Comparison of ENCODE assay signal across 1 cellular context in genomic region chr1:208201241-208201640, GRCh38.
TF ChIP-seq lines count a peak whose summit lies in the region.

No MANE protein-coding gene starts in this region.

TF ChIP-seq in A549, 52 proteins besides CTCF, POLR2A, EP300 and RAD21 (continued from another document):
- 0 out of 3 replicates have a peak, but pooled peaks have one; percentile 38 for TF ChIP-seq BCL3 (IDR thresholded peaks at IDR 0.05)
- TF ChIP-seq EHF (CRISPR knock-in tag; IDR thresholded peaks at IDR 0.05) = no peak
- no peak for TF ChIP-seq SREBF2 (IDR thresholded peaks at IDR 0.05)
- peak; percentile 81 for TF ChIP-seq GATA3 (IDR thresholded peaks at IDR 0.05; ENCODE audit: borderline replicate concordance)
- no peak for TF ChIP-seq HEYL (CRISPR knock-in tag; IDR thresholded peaks at IDR 0.05)
- TF ChIP-seq JUN (IDR thresholded peaks at IDR 0.05) = peak; percentile 50 to 56; a peak in 1 of 5 replicates
- no peak for TF ChIP-seq EHMT2 (IDR thresholded peaks at IDR 0.05; ENCODE audit: low read depth)
- TF ChIP-seq HDAC2 (IDR thresholded peaks at IDR 0.05) = no peak
- TF ChIP-seq MAFK (IDR thresholded peaks at IDR 0.05; ENCODE audit: partially characterized antibody) = peak; percentile 9
- TF ChIP-seq FOXS1 (CRISPR knock-in tag; IDR thresholded peaks at IDR 0.05) = no peak
- TF ChIP-seq RFX5 (IDR thresholded peaks at IDR 0.05) = no peak
- TF ChIP-seq PBX3 (IDR thresholded peaks at IDR 0.05) = peak; percentile 68; the same call in 1 of the 2 replicates
- no peak for TF ChIP-seq ZNF302 (CRISPR knock-in tag; IDR thresholded peaks at IDR 0.05)
- no peak for TF ChIP-seq HES2 (IDR thresholded peaks at IDR 0.05)
- peak; percentile 53; the same call in 1 of the 2 replicates for TF ChIP-seq MAX (IDR thresholded peaks at IDR 0.05)
- no peak for TF ChIP-seq E2F6 (IDR thresholded peaks at IDR 0.05; ENCODE audit: borderline replicate concordance, low read depth)
- TF ChIP-seq BHLHE40 (IDR thresholded peaks at IDR 0.05; ENCODE audit: low read depth, low read length) = no peak
- no peak for TF ChIP-seq CBX8 (IDR thresholded peaks at IDR 0.05)
- TF ChIP-seq REST (IDR thresholded peaks at IDR 0.05) = no peak
- no peak for TF ChIP-seq ZFP36 (IDR thresholded peaks at IDR 0.05; ENCODE audit: borderline replicate concordance, partially characterized antibody)
- TF ChIP-seq NPAS2 (CRISPR knock-in tag; IDR thresholded peaks at IDR 0.05; ENCODE audit: borderline replicate concordance) = no peak
- TF ChIP-seq FOSL2 (IDR thresholded peaks at IDR 0.05) = peak; percentile 47; the same call in 1 of the 2 replicates
- peak; percentile 80 for TF ChIP-seq FOSL2 (CRISPR knock-in tag; IDR thresholded peaks at IDR 0.05)
- TF ChIP-seq ESRRA (IDR thresholded peaks at IDR 0.05; ENCODE audit: borderline replicate concordance, low read length) = peak; percentile 73; the same call in 1 of the 2 replicates
- TF ChIP-seq NR3C1 (IDR thresholded peaks at IDR 0.05) = no peak
- no peak for TF ChIP-seq ZSCAN20 (CRISPR knock-in tag; IDR thresholded peaks at IDR 0.05)
- peak; percentile 73 for TF ChIP-seq JUNB (IDR thresholded peaks at IDR 0.05)
- 0 out of 3 replicates have a peak, but pooled peaks have one; percentile 14 for TF ChIP-seq SMC3 (IDR thresholded peaks at IDR 0.05)
- TF ChIP-seq RARB (CRISPR knock-in tag; IDR thresholded peaks at IDR 0.05) = no peak
